In genomic region chr3:151539599-151539998, GRCh38 we compare ENCODE assay signal across 1 cellular context.
TF ChIP-seq lines count a peak whose summit lies in the region.

No MANE protein-coding gene starts in this region.

TF ChIP-seq in K562, 482 proteins besides CTCF, POLR2A, EP300 and RAD21 (continued from another document):
- no peak for TF ChIP-seq BCOR (IDR thresholded peaks at IDR 0.05)
- peak; percentile 80 for TF ChIP-seq GATAD2B (IDR thresholded peaks at IDR 0.05; ENCODE audit: borderline replicate concordance)
- no peak for TF ChIP-seq DMBX1 (CRISPR knock-in tag; IDR thresholded peaks at IDR 0.05; ENCODE audit: borderline replicate concordance)
